In the genomic region with DNA sequence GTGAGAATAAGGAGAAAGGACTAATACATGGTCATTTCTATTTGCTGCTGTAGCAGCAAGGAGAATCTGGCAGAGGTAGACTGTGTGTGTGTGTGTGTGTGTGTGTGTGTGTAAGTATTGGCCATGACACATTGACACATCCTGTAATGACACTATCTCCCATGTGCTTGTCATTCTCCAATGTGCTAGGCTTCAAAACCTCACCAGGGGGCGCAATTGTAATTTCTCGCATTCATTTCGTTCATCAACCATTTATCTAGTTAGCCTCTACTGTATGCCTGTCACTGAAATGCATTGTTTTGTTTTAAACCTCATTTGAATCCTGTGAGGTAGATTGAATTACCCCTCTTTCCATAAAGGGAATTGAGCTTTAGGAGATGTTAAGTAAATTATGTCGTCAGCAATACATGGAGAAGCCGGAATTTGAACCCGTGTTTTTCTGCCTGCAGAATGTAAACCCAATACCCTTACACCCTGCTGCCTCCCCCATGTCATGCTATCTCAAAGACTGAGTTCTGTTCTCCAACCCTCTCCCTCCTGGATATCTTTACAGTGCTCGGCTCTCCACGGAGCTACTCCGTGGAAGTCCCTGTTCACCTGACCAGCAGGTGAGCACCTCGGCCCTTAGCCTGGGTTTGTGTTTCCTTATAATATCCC, we compare ENCODE assay signal across 7 cellular contexts.
DNase-seq lines count a peak whose midpoint lies in the region; TF ChIP-seq lines count a peak whose summit lies in the region.

No MANE protein-coding gene starts in this region.

- no peaks in the 10 kb centered on the region for H3K9me3 Mint-ChIP-seq in HFFc6

- H3K9me3 ChIP-seq in WERI-Rb-1 (ENCODE audit: severe bottlenecking) (no peaks in the 10 kb centered on the region), transverse colon (no peaks in the 10 kb centered on the region)

- POLR2A ChIA-PET in GM10248 (lab: Yijun Ruan, JAX): no interaction called here

- no peaks in the 10 kb centered on the region for H3K36me3 Mint-ChIP-seq in HFFc6 (ENCODE audit: low read depth)

- 65 to 81% methylated on average over 3 to 10 of the region's 10 CpGs for WGBS in transverse colon (ENCODE audit: low coverage in 1 of 2), 2 donors

- intact Hi-C loops in dorsolateral prefrontal cortex (cut with DNase I): loop anchor here (5.0 kb wide), 3 partner anchors 239 to 549 kb away; a partner anchor contains a TSS
- intact Hi-C loops in transverse colon (cut with DNase I; ENCODE audit: low total_unique reads): loop anchor here (5.0 kb wide), 1 partner anchor 549 kb away; no protein-coding TSS in a partner anchor

- peak; percentile 74 for DNase-seq in GM10248 (ENCODE audit: extremely low spot score)
- DNase-seq in HFFc6: peak; percentile 67
- DNase-seq in NCI-H2107 treated with DMSO at 0.1 percent for 48 hours (lab: John Stamatoyannopoulos, UW; ENCODE audit: unreplicated experiment): peak; percentile 33
- peak; percentile 52 for DNase-seq in WERI-Rb-1
- peak in 5 of 10 donors; percentile 30 to 72 (median 57) for DNase-seq in dorsolateral prefrontal cortex
- peak; percentile 47 for DNase-seq in middle frontal gyrus (ENCODE audit: extremely low spot score, low spot score)
- DNase-seq in transverse colon: peak; percentile 31

- no peaks in the 10 kb centered on the region for H3K36me3 ChIP-seq in WERI-Rb-1
- no peaks in the 10 kb centered on the region for H3K36me3 ChIP-seq in transverse colon

- TF ChIP-seq EP300 in transverse colon (IDR thresholded peaks at IDR 0.05; ENCODE audit: low read depth): no peak

- in situ Hi-C loops in transverse colon (cut with MboI; ENCODE audit: low pct_ligation_motif_present in 1 of 4, low pct_unique_long_range_greater_than_20kb in 1 of 4, low sequenced_read_pairs in 3 of 4): loop anchor here in 1 of 4 donors (25.0 kb wide), 1 partner anchor 534 kb away; no protein-coding TSS in a partner anchor

- peaks cover 9% of the 10 kb centered on the region for H3K4me1 Mint-ChIP-seq in HFFc6 (ENCODE audit: low read depth)

- no peak for TF ChIP-seq POLR2A in transverse colon (IDR thresholded peaks at IDR 0.05)

- H3K27ac ChIP-seq in WERI-Rb-1 (no peak overlapping the region), dorsolateral prefrontal cortex (no peak overlapping the region), transverse colon (no peak overlapping the region)

- TF ChIP-seq CTCF in GM10248 (IDR thresholded peaks at IDR 0.05; ENCODE audit: control extremely low read depth, extremely low read depth, low read depth, missing control alignments): peak; percentile 65
- peak; percentile 87 for TF ChIP-seq CTCF in HFFc6 (IDR thresholded peaks at IDR 0.05)
- TF ChIP-seq CTCF in WERI-Rb-1 (IDR thresholded peaks at IDR 0.05; ENCODE audit: low read depth, low read length): peak; percentile 78
- peak; percentile 28 to 76 (median 60) for TF ChIP-seq CTCF in dorsolateral prefrontal cortex (IDR thresholded peaks at IDR 0.05 in 54 of 56, conservative IDR thresholded peaks at IDR 0.05 in 2 of 56; ENCODE audit: low read depth in 1 of 56, partially characterized antibody in 56 of 56)
- peak; percentile 53 to 66 (median 58) for TF ChIP-seq CTCF in transverse colon (IDR thresholded peaks at IDR 0.05)

- no peaks in the 10 kb centered on the region; the same call in 1 of the 2 replicates for H3K27me3 Mint-ChIP-seq in HFFc6 (ENCODE audit: insufficient read depth)

- no peak overlapping the region for H3K27ac Mint-ChIP-seq in HFFc6

- no peak overlapping the region for H3K4me3 ChIP-seq in WERI-Rb-1 (ENCODE audit: low read depth, low read length)
- H3K4me3 ChIP-seq in dorsolateral prefrontal cortex: no peak overlapping the region
- no peak overlapping the region for H3K4me3 ChIP-seq in transverse colon

- H3K27me3 ChIP-seq in WERI-Rb-1 (ENCODE audit: insufficient read depth, low read depth, severe bottlenecking) (no peaks in the 10 kb centered on the region), dorsolateral prefrontal cortex (no peaks in the 10 kb centered on the region), transverse colon (no peaks in the 10 kb centered on the region)

- no peaks in the 10 kb centered on the region for H3K4me1 ChIP-seq in transverse colon

- CTCF ChIA-PET in GM10248 (lab: Yijun Ruan, JAX): interaction anchor here (0.7 to 9.0 kb wide), 28 partner anchors 9 to 1130 kb away, joined by 3 to 91 read pairs (median 4); no protein-coding TSS in a partner anchor

- no peak overlapping the region for H3K4me3 Mint-ChIP-seq in HFFc6
